Comparison of ENCODE assay signal across 1 cellular context in genomic region chr11:9384535-9385287, GRCh38.
TF ChIP-seq lines count a peak whose summit lies in the region.

Gene IPO7, plus strand, starts transcription at chr11:9384652. Its CDS starts 112 bp downstream, at chr11:9384764.

TF ChIP-seq in GM12878, 131 proteins besides CTCF, POLR2A, EP300 and RAD21 (continued from another document and continues in another):
- TF ChIP-seq, protein P1, sequence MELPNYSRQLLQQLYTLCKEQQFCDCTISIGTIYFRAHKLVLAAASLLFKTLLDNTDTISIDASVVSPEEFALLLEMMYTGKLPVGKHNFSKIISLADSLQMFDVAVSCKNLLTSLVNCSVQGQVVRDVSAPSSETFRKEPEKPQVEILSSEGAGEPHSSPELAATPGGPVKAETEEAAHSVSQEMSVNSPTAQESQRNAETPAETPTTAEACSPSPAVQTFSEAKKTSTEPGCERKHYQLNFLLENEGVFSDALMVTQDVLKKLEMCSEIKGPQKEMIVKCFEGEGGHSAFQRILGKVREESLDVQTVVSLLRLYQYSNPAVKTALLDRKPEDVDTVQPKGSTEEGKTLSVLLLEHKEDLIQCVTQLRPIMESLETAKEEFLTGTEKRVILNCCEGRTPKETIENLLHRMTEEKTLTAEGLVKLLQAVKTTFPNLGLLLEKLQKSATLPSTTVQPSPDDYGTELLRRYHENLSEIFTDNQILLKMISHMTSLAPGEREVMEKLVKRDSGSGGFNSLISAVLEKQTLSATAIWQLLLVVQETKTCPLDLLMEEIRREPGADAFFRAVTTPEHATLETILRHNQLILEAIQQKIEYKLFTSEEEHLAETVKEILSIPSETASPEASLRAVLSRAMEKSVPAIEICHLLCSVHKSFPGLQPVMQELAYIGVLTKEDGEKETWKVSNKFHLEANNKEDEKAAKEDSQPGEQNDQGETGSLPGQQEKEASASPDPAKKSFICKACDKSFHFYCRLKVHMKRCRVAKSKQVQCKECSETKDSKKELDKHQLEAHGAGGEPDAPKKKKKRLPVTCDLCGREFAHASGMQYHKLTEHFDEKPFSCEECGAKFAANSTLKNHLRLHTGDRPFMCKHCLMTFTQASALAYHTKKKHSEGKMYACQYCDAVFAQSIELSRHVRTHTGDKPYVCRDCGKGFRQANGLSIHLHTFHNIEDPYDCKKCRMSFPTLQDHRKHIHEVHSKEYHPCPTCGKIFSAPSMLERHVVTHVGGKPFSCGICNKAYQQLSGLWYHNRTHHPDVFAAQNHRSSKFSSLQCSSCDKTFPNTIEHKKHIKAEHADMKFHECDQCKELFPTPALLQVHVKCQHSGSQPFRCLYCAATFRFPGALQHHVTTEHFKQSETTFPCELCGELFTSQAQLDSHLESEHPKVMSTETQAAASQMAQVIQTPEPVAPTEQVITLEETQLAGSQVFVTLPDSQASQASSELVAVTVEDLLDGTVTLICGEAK (IDR thresholded peaks at IDR 0.05; ENCODE audit: borderline replicate concordance), result peak; percentile 94
- TF ChIP-seq POLR2AphosphoS5 (IDR thresholded peaks at IDR 0.05; ENCODE audit: low read length) (peak; percentile 98), ELK1 (IDR thresholded peaks at IDR 0.05; ENCODE audit: low read depth, low read length) (no peak), TAF1 (IDR thresholded peaks at IDR 0.05; ENCODE audit: borderline replicate concordance, low read depth, low read length) (peak; percentile 94), MLLT1 (IDR thresholded peaks at IDR 0.05) (no peak), SMAD5 (IDR thresholded peaks at IDR 0.05; ENCODE audit: low read depth) (peak; percentile 90), GATAD2B (conservative IDR thresholded peaks at IDR 0.05; ENCODE audit: low read depth) (peak; percentile 84), SIN3A (IDR thresholded peaks at IDR 0.05; ENCODE audit: low read depth, low read length) (peak; percentile 68), HDAC6 (IDR thresholded peaks at IDR 0.05; ENCODE audit: unreplicated experiment) (no peak), HDAC2 (IDR thresholded peaks at IDR 0.05) (no peak), CBX5 (IDR thresholded peaks at IDR 0.05; ENCODE audit: low read depth) (peak; percentile 70; the same call in 1 of the 2 replicates), PRDM15 (CRISPR knock-in tag; IDR thresholded peaks at IDR 0.05) (no peak), NRF1 (conservative IDR thresholded peaks at IDR 0.05; ENCODE audit: low read depth, low read length) (no peak), SMARCA5 (IDR thresholded peaks at IDR 0.05) (no peak), WRNIP1 (IDR thresholded peaks at IDR 0.05; ENCODE audit: borderline replicate concordance, low read depth, low read length) (no peak), ZZZ3 (IDR thresholded peaks at IDR 0.05; ENCODE audit: control insufficient read depth, insufficient read length, low read depth) (no peak), BMI1 (IDR thresholded peaks at IDR 0.05; ENCODE audit: borderline replicate concordance) (no peak), PKNOX1 (IDR thresholded peaks at IDR 0.05) (0 out of 2 replicates have a peak, but pooled peaks have one; percentile 15), IKZF2 (IDR thresholded peaks at IDR 0.05) (peak in 1 of 2 experiments; percentile 55; a peak in 2 of 4 replicates), NR2C1 (IDR thresholded peaks at IDR 0.05) (peak; percentile 81), ZNF24 (IDR thresholded peaks at IDR 0.05) (no peak), NR2F1 (conservative IDR thresholded peaks at IDR 0.05) (no peak), SUZ12 (IDR thresholded peaks at IDR 0.05; ENCODE audit: unreplicated experiment) (no peak), FOS (IDR thresholded peaks at IDR 0.05; ENCODE audit: borderline replicate concordance, extremely low read depth, insufficient read length) (no peak), RAD51 (IDR thresholded peaks at IDR 0.05) (no peak), STAT3 (IDR thresholded peaks at IDR 0.05; ENCODE audit: low read depth, low read length) (no peak), SMAD1 (IDR thresholded peaks at IDR 0.05; ENCODE audit: low read depth, partially characterized antibody) (no peak), IRF3 (IDR thresholded peaks at IDR 0.05) (no peak), TCF3 (IDR thresholded peaks at IDR 0.05; ENCODE audit: borderline replicate concordance, insufficient read depth, low read depth, low read length) (peak; percentile 45; the same call in 1 of the 2 replicates), LARP7 (IDR thresholded peaks at IDR 0.05) (peak; percentile 78), ZSCAN29 (IDR thresholded peaks at IDR 0.05) (no peak), CHD4 (IDR thresholded peaks at IDR 0.05) (no peak), SP1 (IDR thresholded peaks at IDR 0.05; ENCODE audit: low read depth, low read length) (no peak), TCF7 (IDR thresholded peaks at IDR 0.05; ENCODE audit: borderline replicate concordance) (no peak), TBL1XR1 (IDR thresholded peaks at IDR 0.05; ENCODE audit: low read depth, low read length) (peak; percentile 49; the same call in 1 of the 2 replicates), EGR1 (IDR thresholded peaks at IDR 0.05; ENCODE audit: borderline replicate concordance in 1 of 2, low read depth in 2 of 2, low read length in 2 of 2) (no peak), FOXK2 (IDR thresholded peaks at IDR 0.05) (no peak), YY1 (IDR thresholded peaks at IDR 0.05; ENCODE audit: low read depth, low read length) (peak; percentile 76), E4F1 (IDR thresholded peaks at IDR 0.05; ENCODE audit: borderline replicate concordance, partially characterized antibody) (no peak), RCOR1 (conservative IDR thresholded peaks at IDR 0.05; ENCODE audit: low read depth, low read length) (0 out of 2 replicates have a peak, but pooled peaks have one; percentile 42), STAT1 (conservative IDR thresholded peaks at IDR 0.05) (peak; percentile 83; the same call in 1 of the 2 replicates)
- TF ChIP-seq, protein P2, sequence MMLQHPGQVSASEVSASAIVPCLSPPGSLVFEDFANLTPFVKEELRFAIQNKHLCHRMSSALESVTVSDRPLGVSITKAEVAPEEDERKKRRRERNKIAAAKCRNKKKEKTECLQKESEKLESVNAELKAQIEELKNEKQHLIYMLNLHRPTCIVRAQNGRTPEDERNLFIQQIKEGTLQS (IDR thresholded peaks at IDR 0.05; ENCODE audit: borderline replicate concordance, extremely low read depth, low read depth, low read length), result peak; percentile 69; the same call in 1 of the 2 replicates
- TF ChIP-seq, protein P3, sequence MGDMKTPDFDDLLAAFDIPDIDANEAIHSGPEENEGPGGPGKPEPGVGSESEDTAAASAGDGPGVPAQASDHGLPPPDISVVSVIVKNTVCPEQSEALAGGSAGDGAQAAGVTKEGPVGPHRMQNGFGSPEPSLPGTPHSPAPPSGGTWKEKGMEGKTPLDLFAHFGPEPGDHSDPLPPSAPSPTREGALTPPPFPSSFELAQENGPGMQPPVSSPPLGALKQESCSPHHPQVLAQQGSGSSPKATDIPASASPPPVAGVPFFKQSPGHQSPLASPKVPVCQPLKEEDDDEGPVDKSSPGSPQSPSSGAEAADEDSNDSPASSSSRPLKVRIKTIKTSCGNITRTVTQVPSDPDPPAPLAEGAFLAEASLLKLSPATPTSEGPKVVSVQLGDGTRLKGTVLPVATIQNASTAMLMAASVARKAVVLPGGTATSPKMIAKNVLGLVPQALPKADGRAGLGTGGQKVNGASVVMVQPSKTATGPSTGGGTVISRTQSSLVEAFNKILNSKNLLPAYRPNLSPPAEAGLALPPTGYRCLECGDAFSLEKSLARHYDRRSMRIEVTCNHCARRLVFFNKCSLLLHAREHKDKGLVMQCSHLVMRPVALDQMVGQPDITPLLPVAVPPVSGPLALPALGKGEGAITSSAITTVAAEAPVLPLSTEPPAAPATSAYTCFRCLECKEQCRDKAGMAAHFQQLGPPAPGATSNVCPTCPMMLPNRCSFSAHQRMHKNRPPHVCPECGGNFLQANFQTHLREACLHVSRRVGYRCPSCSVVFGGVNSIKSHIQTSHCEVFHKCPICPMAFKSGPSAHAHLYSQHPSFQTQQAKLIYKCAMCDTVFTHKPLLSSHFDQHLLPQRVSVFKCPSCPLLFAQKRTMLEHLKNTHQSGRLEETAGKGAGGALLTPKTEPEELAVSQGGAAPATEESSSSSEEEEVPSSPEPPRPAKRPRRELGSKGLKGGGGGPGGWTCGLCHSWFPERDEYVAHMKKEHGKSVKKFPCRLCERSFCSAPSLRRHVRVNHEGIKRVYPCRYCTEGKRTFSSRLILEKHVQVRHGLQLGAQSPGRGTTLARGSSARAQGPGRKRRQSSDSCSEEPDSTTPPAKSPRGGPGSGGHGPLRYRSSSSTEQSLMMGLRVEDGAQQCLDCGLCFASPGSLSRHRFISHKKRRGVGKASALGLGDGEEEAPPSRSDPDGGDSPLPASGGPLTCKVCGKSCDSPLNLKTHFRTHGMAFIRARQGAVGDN (IDR thresholded peaks at IDR 0.05), result peak; percentile 68; the same call in 1 of the 2 replicates
